10 cellular contexts compared by ENCODE assay signal in genomic region chr5:176653401-176653800, GRCh38. TPM values are rescaled to one million over a fixed set of nuclear protein-coding genes. Genes with fewer than 3 reads are reported as not detected.
A peak's percentile ranks its signal among the peaks of the same experiment; 100 is the strongest.
DNase-seq lines count a peak whose midpoint lies in the region; ATAC-seq and TF ChIP-seq lines count a peak whose summit lies in the region.
"Had no signal": no experiment of that assay in that cellular context is flagged by ENCODE, and none has a peak within 500 bp of the region (broad histone marks: within the 10 kb centered on the region; RNA-seq: fewer than 3 reads in every experiment).

No MANE protein-coding gene starts in this region.

- in situ Hi-C loops in ACHN (cut with HindIII; ENCODE audit: low pct_ligation_motif_present, low pct_unique_long_range_greater_than_20kb, low sequenced_read_pairs) = no loop called here

- intact Hi-C loops in CD4-positive, alpha-beta memory T cell (cut with micrococcal nuclease) = no loop called here
- intact Hi-C loops in ascending aorta (cut with DNase I) = loop anchor here (10.0 kb wide), 1 partner anchor 461 kb away; no protein-coding TSS in a partner anchor

- ATAC-seq in activated naive CD8-positive, alpha-beta T cell treated with anti-CD3 and anti-CD28 coated beads, Interleukin-2, amount 50 U/mL, for 24 hours = peak; percentile 79
- ATAC-seq in GM21786 (IDR thresholded peaks at IDR 0.05; ENCODE audit: unreplicated experiment) = no peak
- ATAC-seq in HG03045 (IDR thresholded peaks at IDR 0.05; ENCODE audit: unreplicated experiment) = no peak

- no peak for TF ChIP-seq CTCF in ascending aorta (IDR thresholded peaks at IDR 0.05)

- peak overlapping the region in 2 of 8 donors; percentile 13 to 42 for H3K4me3 Mint-ChIP-seq in CD4-positive, alpha-beta memory T cell
- no peak overlapping the region for H3K4me3 Mint-ChIP-seq in T-helper 2 cell treated with Interferon-gamma antibody and Interleukin-4, amounts not matched to agents 5 μg/mL and 100 μg/mL, for 36 hours
- no peak overlapping the region for H3K4me3 Mint-ChIP-seq in activated naive CD8-positive, alpha-beta T cell treated with anti-CD3 and anti-CD28 coated beads, Interleukin-2, amount 50 U/mL, for 24 hours
- H3K4me3 Mint-ChIP-seq: CD14-positive monocyte had no signal

- H3K36me3 Mint-ChIP-seq in CD4-positive, alpha-beta memory T cell = peaks cover 0 to 17% of the 10 kb centered on the region in 2 donors
- peaks cover 19% of the 10 kb centered on the region for H3K36me3 Mint-ChIP-seq in T-helper 2 cell treated with Interferon-gamma antibody and Interleukin-4, amounts not matched to agents 5 μg/mL and 100 μg/mL, for 36 hours (ENCODE audit: low read depth)
- H3K36me3 Mint-ChIP-seq in activated naive CD8-positive, alpha-beta T cell treated with anti-CD3 and anti-CD28 coated beads, Interleukin-2, amount 50 U/mL, for 24 hours (ENCODE audit: low read depth) = peaks cover 6% of the 10 kb centered on the region

- no peaks in the 10 kb centered on the region for H3K27me3 ChIP-seq in CD4-positive, alpha-beta memory T cell (ENCODE audit: insufficient read depth, low read length)
- no peaks in the 10 kb centered on the region for H3K27me3 ChIP-seq in ascending aorta

- H3K4me1 Mint-ChIP-seq in CD4-positive, alpha-beta memory T cell = peaks cover 36 to 63% (median 51%) of the 10 kb centered on the region in 4 donors
- H3K4me1 Mint-ChIP-seq in T-helper 2 cell treated with Interferon-gamma antibody and Interleukin-4, amounts not matched to agents 5 μg/mL and 100 μg/mL, for 36 hours (ENCODE audit: low read depth) = peaks cover 39% of the 10 kb centered on the region
- H3K4me1 Mint-ChIP-seq in activated naive CD8-positive, alpha-beta T cell treated with anti-CD3 and anti-CD28 coated beads, Interleukin-2, amount 50 U/mL, for 24 hours = peaks cover 70% of the 10 kb centered on the region

- no peaks in the 10 kb centered on the region for H3K27me3 Mint-ChIP-seq in CD4-positive, alpha-beta memory T cell
- no peaks in the 10 kb centered on the region for H3K27me3 Mint-ChIP-seq in T-helper 2 cell treated with Interferon-gamma antibody and Interleukin-4, amounts not matched to agents 5 μg/mL and 100 μg/mL, for 36 hours (ENCODE audit: low read depth)
- peaks cover 2% of the 10 kb centered on the region for H3K27me3 Mint-ChIP-seq in activated naive CD8-positive, alpha-beta T cell treated with anti-CD3 and anti-CD28 coated beads, Interleukin-2, amount 50 U/mL, for 24 hours

- no peaks in the 10 kb centered on the region for H3K9me3 Mint-ChIP-seq in CD4-positive, alpha-beta memory T cell
- no peaks in the 10 kb centered on the region for H3K9me3 Mint-ChIP-seq in T-helper 2 cell treated with Interferon-gamma antibody and Interleukin-4, amounts not matched to agents 5 μg/mL and 100 μg/mL, for 36 hours
- no peaks in the 10 kb centered on the region for H3K9me3 Mint-ChIP-seq in activated naive CD8-positive, alpha-beta T cell treated with anti-CD3 and anti-CD28 coated beads, Interleukin-2, amount 50 U/mL, for 24 hours
- H3K9me3 Mint-ChIP-seq: CD14-positive monocyte had no signal

- no peak overlapping the region for H3K4me3 ChIP-seq in CD4-positive, alpha-beta memory T cell (ENCODE audit: low read length in 2 of 2)
- no peak overlapping the region for H3K4me3 ChIP-seq in ascending aorta
- H3K4me3 ChIP-seq: skin epidermis had no signal

- no peaks in the 10 kb centered on the region for H3K36me3 ChIP-seq in CD4-positive, alpha-beta memory T cell (ENCODE audit: insufficient read depth, low read length)
- H3K36me3 ChIP-seq in ascending aorta = peaks cover 21 to 43% of the 10 kb centered on the region in 2 donors

- POLR2A ChIA-PET in CD4-positive, alpha-beta memory T cell (lab: Charles Lee; ENCODE audit: partially characterized antibody) = interaction anchor here (0.6 to 0.7 kb wide), 2 partner anchors 13 to 235 kb away, joined by 3 to 4 read pairs; no protein-coding TSS in a partner anchor

- H3K27ac Mint-ChIP-seq in CD4-positive, alpha-beta memory T cell = peak overlapping the region; percentile 4 to 86 (median 44)
- peak overlapping the region; percentile 49 for H3K27ac Mint-ChIP-seq in T-helper 2 cell treated with Interferon-gamma antibody and Interleukin-4, amounts not matched to agents 5 μg/mL and 100 μg/mL, for 36 hours
- peak overlapping the region; percentile 71 for H3K27ac Mint-ChIP-seq in activated naive CD8-positive, alpha-beta T cell treated with anti-CD3 and anti-CD28 coated beads, Interleukin-2, amount 50 U/mL, for 24 hours

- peak in 1 of 5 donors; percentile 64 for DNase-seq in CD4-positive, alpha-beta memory T cell
- peak; percentile 86 for DNase-seq in T-helper 2 cell treated with Interferon-gamma antibody and Interleukin-4, amounts not matched to agents 5 μg/mL and 100 μg/mL, for 36 hours (ENCODE audit: low spot score)
- peak; percentile 75 for DNase-seq in activated naive CD8-positive, alpha-beta T cell treated with anti-CD3 and anti-CD28 coated beads, Interleukin-2, amount 50 U/mL, for 24 hours
- DNase-seq in stimulated activated CD4-positive, alpha-beta T cell treated with anti-CD3 and anti-CD28 coated beads, Interleukin-12 subunit alpha, Interleukin-12 subunit beta, amount 100 ng/mL, for 48 hours (ENCODE audit: low read depth in 2 of 3, low spot score in 1 of 3) = peak; percentile 70 to 84 (median 71)
- DNase-seq in ascending aorta (ENCODE audit: low spot score in 2 of 2) = no peak
- DNase-seq in ACHN = no peak

- CTCF ChIA-PET in CD4-positive, alpha-beta memory T cell (lab: Charles Lee; ENCODE audit: partially characterized antibody) = no interaction called here

- peak overlapping the region; percentile 6 for H3K27ac ChIP-seq in CD4-positive, alpha-beta memory T cell (ENCODE audit: low read depth, low read length)
- H3K27ac ChIP-seq in ascending aorta = no peak overlapping the region

- peaks cover 63% of the 10 kb centered on the region for H3K4me1 ChIP-seq in CD4-positive, alpha-beta memory T cell (ENCODE audit: insufficient read depth, low read length)
- H3K4me1 ChIP-seq in ascending aorta = peaks cover 0 to 2% of the 10 kb centered on the region in 2 donors

- no peaks in the 10 kb centered on the region for H3K9me3 ChIP-seq in CD4-positive, alpha-beta memory T cell (ENCODE audit: control insufficient read depth in 1 of 2, low read length in 2 of 2)
- no peaks in the 10 kb centered on the region for H3K9me3 ChIP-seq in ascending aorta

RNA-seq across cellular contexts. Expression of gene TSPAN17, which starts 6.1 kb away (rescaled TPM):
- 10 to 100 TPM; 27.4 to 30.7 TPM for total RNA-seq in CD4-positive, alpha-beta memory T cell
- polyA plus RNA-seq in CD4-positive, alpha-beta memory T cell = 10 to 100 TPM; 16.0 to 26.7 TPM
- 32.7 TPM for total RNA-seq in ascending aorta

RNA-seq across cellular contexts. Expression of gene EIF4E1B, which starts 22.9 kb away (rescaled TPM):
- not detected for total RNA-seq in CD4-positive, alpha-beta memory T cell
- polyA plus RNA-seq in CD4-positive, alpha-beta memory T cell = not detected
- total RNA-seq in ascending aorta = not detected
- polyA plus RNA-seq: CD14-positive monocyte had no signal

RNA-seq across cellular contexts. Expression of gene SNCB, which starts 23.1 kb away (rescaled TPM):
- total RNA-seq in CD4-positive, alpha-beta memory T cell = not detected
- polyA plus RNA-seq in CD4-positive, alpha-beta memory T cell = not detected
- not detected for total RNA-seq in ascending aorta
- polyA plus RNA-seq: CD14-positive monocyte had no signal

RNA-seq across cellular contexts. Expression of gene GPRIN1, which starts 43.4 kb away (rescaled TPM):
- total RNA-seq in CD4-positive, alpha-beta memory T cell = under 1 TPM; 0.41 to 0.44 TPM
- polyA plus RNA-seq in CD4-positive, alpha-beta memory T cell = under 1 TPM in 1 of 2 donors, not detected in 1; 0.37 TPM
- total RNA-seq in ascending aorta = not detected

Comparison
In these comparisons a context has a peak if more than half of its experiments do, and no peak if none do; other contexts are left out.
1. DNase-seq: peak in T-helper 2 cell treated with Interferon-gamma antibody and Interleukin-4, amounts not matched to agents 5 μg/mL and 100 μg/mL, for 36 hours (single experiment), activated naive CD8-positive, alpha-beta T cell treated with anti-CD3 and anti-CD28 coated beads, Interleukin-2, amount 50 U/mL, for 24 hours (single experiment) and stimulated activated CD4-positive, alpha-beta T cell treated with anti-CD3 and anti-CD28 coated beads, Interleukin-12 subunit alpha, Interleukin-12 subunit beta, amount 100 ng/mL, for 48 hours (3 of 3); none in ascending aorta (0 of 2) and ACHN (single experiment).
2. Peak in every context shown above with its lines, with median percentiles within 50 percentile points of each other: H3K27ac Mint-ChIP-seq.